ENCODE assay signal across 23 cellular contexts in genomic region chr2:8270699-8271098, GRCh38.
DNase-seq lines count a peak whose midpoint lies in the region; ATAC-seq, FAIRE-seq and TF ChIP-seq lines count a peak whose summit lies in the region.
"Had no signal": no experiment of that assay in that cellular context is flagged by ENCODE, and none has a peak within 500 bp of the region (broad histone marks: within the 10 kb centered on the region; RNA-seq: fewer than 3 reads in every experiment).

No MANE protein-coding gene starts in this region.

- peaks cover 32 to 77% of the 10 kb centered on the region in 2 donors for H3K4me1 Mint-ChIP-seq in immature natural killer cell

- H3K9ac ChIP-seq in liver (ENCODE audit: low read depth in 1 of 2, low read length in 2 of 2) = no peak overlapping the region
- H3K9ac ChIP-seq in HepG2 (ENCODE audit: insufficient read depth, low read depth, low read length) = no peak overlapping the region
- H3K9ac ChIP-seq: BLaER1 had no signal

- no TSS peak for BruUV-seq in HepG2 (replicated peaks; lab: Mats Ljungman, UMichigan)

- no peak overlapping the region for H3K27ac ChIP-seq in liver (ENCODE audit: low read depth in 1 of 2, low read length in 2 of 2)
- H3K27ac ChIP-seq in HepG2 (ENCODE audit: extremely low read length, insufficient read depth, low read length) = no peak overlapping the region
- no peak overlapping the region for H3K27ac ChIP-seq in right lobe of liver
- H3K27ac ChIP-seq: BLaER1 had no signal

- intact Hi-C loops in HepG2 (cut with micrococcal nuclease; ENCODE audit: unreplicated experiment) = no loop called here
- intact Hi-C loops in right lobe of liver (cut with DNase I) = no loop called here

- TF ChIP-seq EP300 in HepG2 (IDR thresholded peaks at IDR 0.05; ENCODE audit: low read depth in 2 of 2, low read length in 2 of 2) (no peak), HepG2 (CRISPR knock-in tag; IDR thresholded peaks at IDR 0.05; ENCODE audit: borderline replicate concordance) (no peak)

- CTCF ChIA-PET in HepG2 (lab: Yijun Ruan, JAX; ENCODE audit: low intra/inter-chr PET ratio, low total read pairs) = no interaction called here

- H3K27me3 ChIP-seq in liver (ENCODE audit: control insufficient read depth in 4 of 4, insufficient read depth in 4 of 4, low read length in 3 of 4) (no peaks in the 10 kb centered on the region), HepG2 (ENCODE audit: control insufficient read depth in 1 of 2, insufficient read depth in 2 of 2, low read length in 2 of 2) (peaks cover 0 to 5% of the 10 kb centered on the region in 2 experiments; a peak in 2 of 5 replicates), right lobe of liver (no peaks in the 10 kb centered on the region)
- H3K27me3 ChIP-seq: BE2C, BLaER1 had no signal

- no peaks in the 10 kb centered on the region for H4K20me1 ChIP-seq in HepG2 (ENCODE audit: insufficient read depth, low read length)
- H4K20me1 ChIP-seq: BLaER1 had no signal

- ATAC-seq in HepG2 (no peak), right lobe of liver (peak; percentile 34 to 50 (median 44))
- ATAC-seq: CD8-positive, alpha-beta T cell had no signal

- no peak overlapping the region for H2AFZ ChIP-seq in HepG2 (ENCODE audit: low read length)

- no peaks in the 10 kb centered on the region for H3K79me2 ChIP-seq in HepG2 (ENCODE audit: insufficient read depth, low read length)

- H3K27me3 Mint-ChIP-seq in immature natural killer cell (ENCODE audit: low read depth in 3 of 3) = peaks cover 0 to 3% (median 2%) of the 10 kb centered on the region in 3 donors
- H3K27me3 Mint-ChIP-seq: CD4-positive, alpha-beta T cell had no signal

- H3K9me3 ChIP-seq in liver (ENCODE audit: control insufficient read depth in 4 of 4, low read length in 3 of 4) (no peaks in the 10 kb centered on the region), HepG2 (ENCODE audit: low read length) (peaks cover under 1% of the 10 kb centered on the region; the same call in 1 of the 2 replicates), right lobe of liver (no peaks in the 10 kb centered on the region)
- H3K9me3 ChIP-seq: BE2C, BLaER1, Caco-2 had no signal

- no peak overlapping the region for H3K4me2 ChIP-seq in HepG2 (ENCODE audit: low read depth, low read length)
- H3K4me2 ChIP-seq: BLaER1 had no signal

- no peak overlapping the region for H3K4me3 Mint-ChIP-seq in immature natural killer cell
- H3K4me3 Mint-ChIP-seq: CD4-positive, alpha-beta T cell; CD8-positive, alpha-beta T cell had no signal

- no peak for FAIRE-seq in HepG2 (lab: Jason Lieb, UNC)
- FAIRE-seq: A204.1, D721Med, G401.6, GM12891, GM19239 had no signal

- peak overlapping the region in 4 of 6 donors; percentile 24 to 65 (median 32) for H3K27ac Mint-ChIP-seq in immature natural killer cell
- H3K27ac Mint-ChIP-seq: CD4-positive, alpha-beta T cell; CD8-positive, alpha-beta T cell had no signal

- peak in 1 of 2 donors; percentile 57 for TF ChIP-seq RAD21 in liver (IDR thresholded peaks at IDR 0.05)
- TF ChIP-seq RAD21 in HepG2 (CRISPR knock-in tag; IDR thresholded peaks at IDR 0.05) = no peak

- TF ChIP-seq POLR2A in HepG2 (IDR thresholded peaks at IDR 0.05; ENCODE audit: insufficient read depth in 1 of 2, low read depth in 2 of 2, low read length in 2 of 2) = no peak
- no peak for TF ChIP-seq POLR2A in right lobe of liver (IDR thresholded peaks at IDR 0.05)

- no peak for TF ChIP-seq CTCF in liver (IDR thresholded peaks at IDR 0.05; ENCODE audit: low read depth, low read length, missing input control)
- TF ChIP-seq CTCF in HepG2 (CRISPR knock-in tag; IDR thresholded peaks at IDR 0.05) = no peak
- TF ChIP-seq CTCF in right lobe of liver (IDR thresholded peaks at IDR 0.05) = no peak

- POLR2A ChIA-PET in HepG2 (lab: Yijun Ruan, JAX) = no interaction called here

- peaks cover 0 to 6% (median 3%) of the 10 kb centered on the region in 4 donors for H3K4me1 ChIP-seq in liver (ENCODE audit: control insufficient read depth in 4 of 4, insufficient read depth in 4 of 4, low read length in 3 of 4)
- H3K4me1 ChIP-seq in HepG2 (ENCODE audit: insufficient read depth, low read length) = no peaks in the 10 kb centered on the region
- H3K4me1 ChIP-seq in right lobe of liver = no peaks in the 10 kb centered on the region
- H3K4me1 ChIP-seq: BE2C, Caco-2 had no signal

- DNase-seq in HepG2 (ENCODE audit: low spot score) (no peak), immature natural killer cell (no peak), islet precursor cell (peak; percentile 8), right lobe of liver (no peak), NCI-H524 (lab: John Stamatoyannopoulos, UW) (no peak), RPMI8226 (no peak)
- DNase-seq: 8988T; ACHN; BE2C; C1 segment of cervical spinal cord; Caco-2; Calu3; CD4-positive, alpha-beta T cell; CD8-positive, alpha-beta T cell; DMS79 treated with DMSO at 0.1 percent for 48 hours; GF-D8 had no signal

- peaks cover 31 to 61% (median 50%) of the 10 kb centered on the region in 3 donors for H3K36me3 Mint-ChIP-seq in immature natural killer cell
- H3K36me3 Mint-ChIP-seq: CD8-positive, alpha-beta T cell had no signal

- H3K4me3 ChIP-seq in liver (ENCODE audit: low read depth in 1 of 3, low read length in 3 of 3) = no peak overlapping the region
- H3K4me3 ChIP-seq in HepG2 (replicated peaks in 1 of 3; ENCODE audit: insufficient read depth in 1 of 3, low read depth in 2 of 3, low read length in 3 of 3) = no peak overlapping the region
- no peak overlapping the region for H3K4me3 ChIP-seq in right lobe of liver
- H3K4me3 ChIP-seq: BLaER1 had no signal

- no peaks in the 10 kb centered on the region for H3K9me3 Mint-ChIP-seq in immature natural killer cell
- H3K9me3 Mint-ChIP-seq: CD4-positive, alpha-beta T cell; CD8-positive, alpha-beta T cell had no signal

- H3K36me3 ChIP-seq in liver (ENCODE audit: control insufficient read depth in 4 of 4, insufficient read depth in 3 of 4, low read depth in 1 of 4, low read length in 3 of 4) (no peaks in the 10 kb centered on the region), HepG2 (replicated peaks in 1 of 2; ENCODE audit: control insufficient read depth in 1 of 2, insufficient read depth in 2 of 2, low read length in 2 of 2) (no peaks in the 10 kb centered on the region), right lobe of liver (no peaks in the 10 kb centered on the region)
- H3K36me3 ChIP-seq: BE2C, BLaER1 had no signal

- in situ Hi-C loops in HepG2 (cut with HindIII; ENCODE audit: extremely low pct_ligation_motif_present, low pct_unique_long_range_greater_than_20kb) = no loop called here

TF ChIP-seq in liver, 16 proteins besides CTCF, POLR2A, EP300 and RAD21 (continues in another document):
- TF ChIP-seq, protein P1, sequence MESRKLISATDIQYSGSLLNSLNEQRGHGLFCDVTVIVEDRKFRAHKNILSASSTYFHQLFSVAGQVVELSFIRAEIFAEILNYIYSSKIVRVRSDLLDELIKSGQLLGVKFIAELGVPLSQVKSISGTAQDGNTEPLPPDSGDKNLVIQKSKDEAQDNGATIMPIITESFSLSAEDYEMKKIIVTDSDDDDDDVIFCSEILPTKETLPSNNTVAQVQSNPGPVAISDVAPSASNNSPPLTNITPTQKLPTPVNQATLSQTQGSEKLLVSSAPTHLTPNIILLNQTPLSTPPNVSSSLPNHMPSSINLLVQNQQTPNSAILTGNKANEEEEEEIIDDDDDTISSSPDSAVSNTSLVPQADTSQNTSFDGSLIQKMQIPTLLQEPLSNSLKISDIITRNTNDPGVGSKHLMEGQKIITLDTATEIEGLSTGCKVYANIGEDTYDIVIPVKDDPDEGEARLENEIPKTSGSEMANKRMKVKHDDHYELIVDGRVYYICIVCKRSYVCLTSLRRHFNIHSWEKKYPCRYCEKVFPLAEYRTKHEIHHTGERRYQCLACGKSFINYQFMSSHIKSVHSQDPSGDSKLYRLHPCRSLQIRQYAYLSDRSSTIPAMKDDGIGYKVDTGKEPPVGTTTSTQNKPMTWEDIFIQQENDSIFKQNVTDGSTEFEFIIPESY (IDR thresholded peaks at IDR 0.05) = no peak

TF ChIP-seq in HepG2, 621 proteins besides CTCF, POLR2A, EP300 and RAD21:
- no peak for TF ChIP-seq HNRNPL (IDR thresholded peaks at IDR 0.05; ENCODE audit: low read depth, low read length)
- TF ChIP-seq GLI4 (CRISPR knock-in tag; IDR thresholded peaks at IDR 0.05; ENCODE audit: borderline replicate concordance) = no peak
- TF ChIP-seq, protein P2, sequence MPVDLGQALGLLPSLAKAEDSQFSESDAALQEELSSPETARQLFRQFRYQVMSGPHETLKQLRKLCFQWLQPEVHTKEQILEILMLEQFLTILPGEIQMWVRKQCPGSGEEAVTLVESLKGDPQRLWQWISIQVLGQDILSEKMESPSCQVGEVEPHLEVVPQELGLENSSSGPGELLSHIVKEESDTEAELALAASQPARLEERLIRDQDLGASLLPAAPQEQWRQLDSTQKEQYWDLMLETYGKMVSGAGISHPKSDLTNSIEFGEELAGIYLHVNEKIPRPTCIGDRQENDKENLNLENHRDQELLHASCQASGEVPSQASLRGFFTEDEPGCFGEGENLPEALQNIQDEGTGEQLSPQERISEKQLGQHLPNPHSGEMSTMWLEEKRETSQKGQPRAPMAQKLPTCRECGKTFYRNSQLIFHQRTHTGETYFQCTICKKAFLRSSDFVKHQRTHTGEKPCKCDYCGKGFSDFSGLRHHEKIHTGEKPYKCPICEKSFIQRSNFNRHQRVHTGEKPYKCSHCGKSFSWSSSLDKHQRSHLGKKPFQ (CRISPR knock-in tag; IDR thresholded peaks at IDR 0.05; ENCODE audit: insufficient replicate concordance) = no peak
- TF ChIP-seq NKX3-1 (CRISPR knock-in tag; IDR thresholded peaks at IDR 0.05) = no peak
